Comparison of ENCODE assay signal across 11 cellular contexts in the genomic region with DNA sequence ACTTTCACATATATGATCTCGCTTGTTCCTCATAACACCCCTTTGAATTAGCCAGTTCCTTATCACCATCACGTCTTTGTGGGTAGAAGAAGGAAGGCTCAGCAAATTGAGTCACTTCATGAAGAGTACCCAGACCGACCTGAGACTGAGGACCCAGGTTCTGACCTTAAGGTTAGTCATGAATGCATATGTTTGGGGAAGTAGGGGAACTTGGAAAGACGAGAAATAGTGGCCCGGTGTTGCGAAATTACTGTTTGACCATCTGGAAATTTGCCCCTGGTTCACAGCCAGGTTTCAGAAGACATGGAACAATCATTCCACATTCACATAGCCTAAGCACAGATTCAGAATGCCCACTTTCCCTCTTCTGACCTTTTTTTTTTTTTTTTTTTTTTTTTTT. TPM values are rescaled to one million over a fixed set of nuclear protein-coding genes. Genes with fewer than 3 reads are reported as not detected.
DNase-seq lines count a peak whose midpoint lies in the region; TF ChIP-seq lines count a peak whose summit lies in the region.
"Had no signal": no experiment of that assay in that cellular context is flagged by ENCODE, and none has a peak within 500 bp of the region (broad histone marks: within the 10 kb centered on the region; RNA-seq: fewer than 3 reads in every experiment).

No MANE protein-coding gene starts in this region.

- TF ChIP-seq POLR2A in prostate gland (IDR thresholded peaks at IDR 0.05), result no peak

- H3K9me3 ChIP-seq in SK-N-MC (ENCODE audit: low read depth, low read length), result no peaks in the 10 kb centered on the region
- H3K9me3 ChIP-seq in prostate gland, result no peaks in the 10 kb centered on the region

- intact Hi-C loops in prostate gland (cut with DNase I), result no loop called here

- peak overlapping the region; percentile 75 for H3K27ac ChIP-seq in SK-N-MC
- H3K27ac ChIP-seq in prostate gland, result no peak overlapping the region

- no peaks in the 10 kb centered on the region for H3K27me3 ChIP-seq in prostate gland (replicated peaks; ENCODE audit: insufficient read depth)

- DNase-seq in EL, result peak; percentile 90
- no peak for DNase-seq in SK-N-MC (ENCODE audit: low read depth, low spot score)
- DNase-seq in foreskin fibroblast, result peak; percentile 92 to 95
- DNase-seq in prostate gland (ENCODE audit: low spot score), result peak; percentile 50
- DNase-seq in dedifferentiated amniotic fluid mesenchymal stem cell (ENCODE audit: extremely low spot score), result no peak
- no peak for DNase-seq in T-helper 9 cell
- DNase-seq in NCI-H187 treated with DMSO at 0.1 percent for 48 hours (lab: John Stamatoyannopoulos, UW), result no peak
- DNase-seq in GDM1 (lab: John Stamatoyannopoulos, UW), result no peak
- DNase-seq: activated CD8-positive, alpha-beta memory T cell treated with anti-CD3 and anti-CD28 coated beads, Interleukin-2, amount 10 ng/mL, durations not matched to agents 7 days and 5 days; NCI-H1417 treated with DMSO at 0.1 percent for 48 hours; stimulated activated CD4-positive, alpha-beta T cell treated with anti-CD3 and anti-CD28 coated beads, Interleukin-1b, Interleukin-23, amount 100 ng/mL, for 48 hours had no signal

- TF ChIP-seq CTCF in foreskin fibroblast (IDR thresholded peaks at IDR 0.05; ENCODE audit: low read depth, low read length) (no peak), prostate gland (IDR thresholded peaks at IDR 0.05) (no peak)

- 48% methylated on average over 6 of the region's 6 CpGs for WGBS in prostate gland

- H3K36me3 ChIP-seq in SK-N-MC (ENCODE audit: insufficient read depth, low read length) (peaks cover 100% of the 10 kb centered on the region), prostate gland (no peaks in the 10 kb centered on the region)

- peaks cover 10% of the 10 kb centered on the region for H3K4me1 ChIP-seq in prostate gland (replicated peaks)

- no peak overlapping the region for H3K9ac ChIP-seq in SK-N-MC (ENCODE audit: insufficient read length)

- H3K4me3 ChIP-seq in SK-N-MC, result no peak overlapping the region
- H3K4me3 ChIP-seq in foreskin fibroblast (ENCODE audit: low read depth in 1 of 2, low read length in 2 of 2), result no peak overlapping the region
- H3K4me3 ChIP-seq in prostate gland, result no peak overlapping the region

RNA-seq across cellular contexts. Expression of a gene that starts 59.8 kb away (rescaled TPM):
- total RNA-seq in prostate gland, result 10 to 100 TPM; 15.4 to 23.7 TPM
- total RNA-seq: activated CD8-positive, alpha-beta memory T cell treated with anti-CD3 and anti-CD28 coated beads, Interleukin-2, amount 10 ng/mL, durations not matched to agents 7 days and 5 days had no signal

Comparison
In these comparisons a context has a peak if more than half of its experiments do, and no peak if none do; other contexts are left out.
1. DNase-seq: peak in EL (single experiment), foreskin fibroblast (2 of 2) and prostate gland (single experiment); none in SK-N-MC (single experiment), dedifferentiated amniotic fluid mesenchymal stem cell (single experiment), T-helper 9 cell (single experiment), NCI-H187 treated with DMSO at 0.1 percent for 48 hours (single experiment) and GDM1 (single experiment).